In the genomic region with DNA sequence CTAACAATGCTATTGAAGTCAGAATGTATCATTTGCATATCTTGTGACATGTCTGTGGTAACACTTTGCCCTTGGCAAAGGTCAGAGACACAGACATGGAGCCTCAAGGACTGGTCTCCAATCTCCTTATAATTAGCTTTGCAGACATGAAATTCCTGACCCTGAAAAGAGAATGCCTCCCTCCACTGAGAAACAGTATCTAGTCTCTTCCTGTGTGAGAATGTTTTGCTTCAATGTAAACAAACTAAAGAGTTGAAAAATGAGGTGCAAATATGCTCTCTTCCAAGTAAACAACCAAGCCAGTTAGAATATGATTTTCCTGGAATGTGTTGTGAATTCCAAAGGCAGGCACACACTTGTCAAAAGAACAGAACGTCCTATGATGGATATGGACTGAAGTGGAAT, we compare ENCODE assay signal across 21 cellular contexts.
A peak's percentile ranks its signal among the peaks of the same experiment; 100 is the strongest.
DNase-seq lines count a peak whose midpoint lies in the region; ATAC-seq and TF ChIP-seq lines count a peak whose summit lies in the region.
"Had no signal": no experiment of that assay in that cellular context is flagged by ENCODE, and none has a peak within 500 bp of the region (broad histone marks: within the 10 kb centered on the region; RNA-seq: fewer than 3 reads in every experiment).

No MANE protein-coding gene starts in this region.

- no peaks in the 10 kb centered on the region for H3K27me3 ChIP-seq in spleen (replicated peaks in 1 of 7)
- H3K27me3 ChIP-seq: left lung, Peyer's patch, testis had no signal

- H3K9me3 Mint-ChIP-seq in neural crest cell (peaks cover 2% of the 10 kb centered on the region), T-cell (no peaks in the 10 kb centered on the region)
- H3K9me3 Mint-ChIP-seq: activated naive CD8-positive, alpha-beta T cell treated with anti-CD3 and anti-CD28 coated beads, Interleukin-2, amount 50 U/mL, for 24 hours; naive B cell had no signal

- no peak for TF ChIP-seq POLR2A in spleen (IDR thresholded peaks at IDR 0.05)

- POLR2A ChIA-PET in T-cell (lab: Charles Lee): no interaction called here

- no peaks in the 10 kb centered on the region for H3K9me3 ChIP-seq in spleen
- H3K9me3 ChIP-seq: left lung, Peyer's patch, prostate gland, testis had no signal

- H3K36me3 Mint-ChIP-seq in neural crest cell (ENCODE audit: low read depth) (no peaks in the 10 kb centered on the region), T-cell (no peaks in the 10 kb centered on the region)
- H3K36me3 Mint-ChIP-seq: naive B cell had no signal

- no peaks in the 10 kb centered on the region for H3K36me3 ChIP-seq in spleen
- H3K36me3 ChIP-seq: left lung, Peyer's patch, prostate gland had no signal

- in situ Hi-C loops in SK-MEL-5 (cut with HindIII; ENCODE audit: low pct_unique_long_range_greater_than_20kb, low sequenced_read_pairs): no loop called here

- H3K27ac Mint-ChIP-seq in neural crest cell (ENCODE audit: unreplicated experiment): peak overlapping the region; percentile 16
- no peak overlapping the region for H3K27ac Mint-ChIP-seq in T-cell
- H3K27ac Mint-ChIP-seq: activated CD4-positive, alpha-beta T cell treated with anti-CD3 and anti-CD28 coated beads for 36 hours; activated naive CD8-positive, alpha-beta T cell treated with anti-CD3 and anti-CD28 coated beads, Interleukin-2, amount 50 U/mL, for 24 hours had no signal

- no peak overlapping the region for H3K4me3 Mint-ChIP-seq in neural crest cell
- no peak overlapping the region for H3K4me3 Mint-ChIP-seq in T-cell
- H3K4me3 Mint-ChIP-seq: activated CD4-positive, alpha-beta T cell treated with anti-CD3 and anti-CD28 coated beads for 36 hours; activated naive CD8-positive, alpha-beta T cell treated with anti-CD3 and anti-CD28 coated beads, Interleukin-2, amount 50 U/mL, for 24 hours; naive B cell had no signal

- CTCF ChIA-PET in T-cell (lab: Charles Lee): no interaction called here

- no peak for ATAC-seq in T-cell (replicated peaks in 1 of 4)
- no peak for ATAC-seq in HG02623 (IDR thresholded peaks at IDR 0.05; ENCODE audit: unreplicated experiment)
- no peak for ATAC-seq in HG03432 (IDR thresholded peaks at IDR 0.05; ENCODE audit: unreplicated experiment)
- ATAC-seq: activated CD4-positive, alpha-beta T cell treated with anti-CD3 and anti-CD28 coated beads for 36 hours; activated naive CD8-positive, alpha-beta T cell treated with anti-CD3 and anti-CD28 coated beads, Interleukin-2, amount 50 U/mL, for 24 hours; left lung had no signal

- WGBS in spleen, 5 donors: 39 to 71% (median 60%) methylated on average over 1 of the region's 1 CpG

- H3K4me1 Mint-ChIP-seq in neural crest cell (peaks cover 23% of the 10 kb centered on the region), T-cell (no peaks in the 10 kb centered on the region)
- H3K4me1 Mint-ChIP-seq: naive B cell had no signal

- peaks cover 0 to 9% (median 0%) of the 10 kb centered on the region in 6 donors for H3K4me1 ChIP-seq in spleen
- H3K4me1 ChIP-seq: Peyer's patch, prostate gland, testis had no signal

- DNase-seq in COLO829 (ENCODE audit: low spot score) (peak; percentile 12), SK-MEL-5 (ENCODE audit: low read depth, low spot score) (peak; percentile 81), fibroblast of peridontal ligament (ENCODE audit: extremely low read depth) (peak; percentile 36), neural crest cell (ENCODE audit: low read depth, low spot score) (no peak), T-cell (no peak), spleen (no peak)
- DNase-seq: activated CD4-positive, alpha-beta T cell treated with anti-CD3 and anti-CD28 coated beads for 36 hours; activated naive CD8-positive, alpha-beta T cell treated with anti-CD3 and anti-CD28 coated beads, Interleukin-2, amount 50 U/mL, for 24 hours; C1 segment of cervical spinal cord; central memory CD4-positive, alpha-beta T cell; DMS153; left lung; MM.1S; naive B cell; NCI-H2227 treated with DMSO at 0.1 percent for 48 hours; Peyer's patch; small intestine; testis had no signal

- no peak overlapping the region for H3K4me3 ChIP-seq in spleen
- H3K4me3 ChIP-seq: left lung, Peyer's patch, prostate gland, testis had no signal

- H3K27me3 Mint-ChIP-seq in neural crest cell (ENCODE audit: low read depth) (no peaks in the 10 kb centered on the region), T-cell (no peaks in the 10 kb centered on the region)
- H3K27me3 Mint-ChIP-seq: activated naive CD8-positive, alpha-beta T cell treated with anti-CD3 and anti-CD28 coated beads, Interleukin-2, amount 50 U/mL, for 24 hours had no signal

- peak overlapping the region in 4 of 8 donors; percentile 17 to 48 (median 38) for H3K27ac ChIP-seq in spleen
- H3K27ac ChIP-seq: left lung, Peyer's patch, prostate gland, testis had no signal

- no peak for TF ChIP-seq CTCF in neural crest cell (conservative IDR thresholded peaks at IDR 0.05)
- TF ChIP-seq CTCF in spleen (IDR thresholded peaks at IDR 0.05 in 8 of 11, conservative IDR thresholded peaks at IDR 0.05 in 3 of 11): no peak

- intact Hi-C loops in spleen (cut with DNase I; ENCODE audit: low total_unique reads): no loop called here

Comparison
In these comparisons a context has a peak if more than half of its experiments do, and no peak if none do; other contexts are left out.
1. DNase-seq: peak in COLO829 (single experiment), SK-MEL-5 (single experiment) and fibroblast of peridontal ligament (single experiment); none in neural crest cell (single experiment), T-cell (0 of 34) and spleen (single experiment).